8 cellular contexts compared by ENCODE assay signal in the genomic region with DNA sequence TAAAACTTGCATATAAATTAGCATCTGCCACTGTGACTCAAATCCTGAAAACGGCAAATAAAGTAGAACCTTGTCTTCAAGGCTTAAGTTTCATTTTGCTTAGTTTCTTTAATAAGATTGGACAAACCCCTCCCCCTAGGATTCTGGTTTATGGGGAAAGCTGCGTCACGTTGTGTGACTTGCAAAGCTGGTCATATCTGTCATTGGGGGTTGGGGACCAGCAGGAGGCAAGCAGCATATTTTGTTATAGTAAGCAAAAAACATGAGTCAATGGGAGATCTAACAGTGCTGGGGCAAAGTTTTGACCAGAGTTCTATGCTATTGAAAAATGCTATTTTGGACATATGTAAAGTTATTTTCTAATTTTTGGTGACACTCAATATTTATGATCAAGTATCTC.
DNase-seq lines count a peak whose midpoint lies in the region; ATAC-seq and TF ChIP-seq lines count a peak whose summit lies in the region.

No MANE protein-coding gene starts in this region.

- ATAC-seq in GM21447 (IDR thresholded peaks at IDR 0.05; ENCODE audit: unreplicated experiment): no peak

- TF ChIP-seq CTCF in prostate gland (IDR thresholded peaks at IDR 0.05): no peak

- DNase-seq in ACHN (peak; percentile 37), HT1080 (ENCODE audit: low read depth) (peak; percentile 50), brain pericyte (ENCODE audit: low read depth, low spot score) (peak; percentile 13), activated T-cell treated with anti-CD3 and anti-CD28 coated beads for 4 hours (no peak), prostate gland (ENCODE audit: low spot score) (no peak)
- no peak for DNase-seq in activated CD4-positive, CD25-positive, alpha-beta regulatory T cell treated with anti-CD3 and anti-CD28 coated beads, Interleukin-2, amount 50 U/mL, for 72 hours

- no peak for TF ChIP-seq POLR2A in prostate gland (IDR thresholded peaks at IDR 0.05)

- no peaks in the 10 kb centered on the region for H3K4me1 ChIP-seq in mucosa of rectum (ENCODE audit: control insufficient read depth in 2 of 2, insufficient read depth in 2 of 2, low read length in 2 of 2)
- H3K4me1 ChIP-seq in prostate gland (replicated peaks): no peaks in the 10 kb centered on the region

- H3K4me3 ChIP-seq in mucosa of rectum (ENCODE audit: low read length in 2 of 2) (peak overlapping the region; percentile 2 to 64), prostate gland (peak overlapping the region in 1 of 2 donors; percentile 10)

- H3K9me3 ChIP-seq in mucosa of rectum (ENCODE audit: control insufficient read depth in 2 of 2, low read length in 2 of 2) (no peaks in the 10 kb centered on the region), prostate gland (no peaks in the 10 kb centered on the region)

- WGBS in prostate gland: 21% methylated on average over 3 of the region's 3 CpGs

- in situ Hi-C loops in ACHN (cut with HindIII; ENCODE audit: low pct_ligation_motif_present, low pct_unique_long_range_greater_than_20kb, low sequenced_read_pairs): no loop called here

- H3K27me3 ChIP-seq in mucosa of rectum (ENCODE audit: control insufficient read depth in 2 of 2, insufficient read depth in 2 of 2, low read length in 2 of 2) (no peaks in the 10 kb centered on the region), prostate gland (replicated peaks; ENCODE audit: insufficient read depth) (no peaks in the 10 kb centered on the region)

- H3K36me3 ChIP-seq in mucosa of rectum (ENCODE audit: control insufficient read depth in 2 of 2, insufficient read depth in 2 of 2, low read length in 2 of 2) (no peaks in the 10 kb centered on the region), prostate gland (no peaks in the 10 kb centered on the region)

- H3K27ac ChIP-seq in mucosa of rectum (ENCODE audit: low read depth in 2 of 2, low read length in 2 of 2) (no peak overlapping the region), prostate gland (no peak overlapping the region)

- H3K9ac ChIP-seq in mucosa of rectum (ENCODE audit: low read depth in 1 of 2, low read length in 2 of 2): no peak overlapping the region

- intact Hi-C loops in prostate gland (cut with DNase I): loop anchor here (5.0 to 10.0 kb wide), 3 partner anchors 410 to 1050 kb away; partner anchors contain the start of gene PCDH18

Comparison
In these comparisons a context has a peak if more than half of its experiments do, and no peak if none do; other contexts are left out.
1. DNase-seq: peak in ACHN (single experiment), HT1080 (single experiment) and brain pericyte (single experiment); none in activated T-cell treated with anti-CD3 and anti-CD28 coated beads for 4 hours (single experiment), activated CD4-positive, CD25-positive, alpha-beta regulatory T cell treated with anti-CD3 and anti-CD28 coated beads, Interleukin-2, amount 50 U/mL, for 72 hours (single experiment) and prostate gland (single experiment).